In the genomic region with DNA sequence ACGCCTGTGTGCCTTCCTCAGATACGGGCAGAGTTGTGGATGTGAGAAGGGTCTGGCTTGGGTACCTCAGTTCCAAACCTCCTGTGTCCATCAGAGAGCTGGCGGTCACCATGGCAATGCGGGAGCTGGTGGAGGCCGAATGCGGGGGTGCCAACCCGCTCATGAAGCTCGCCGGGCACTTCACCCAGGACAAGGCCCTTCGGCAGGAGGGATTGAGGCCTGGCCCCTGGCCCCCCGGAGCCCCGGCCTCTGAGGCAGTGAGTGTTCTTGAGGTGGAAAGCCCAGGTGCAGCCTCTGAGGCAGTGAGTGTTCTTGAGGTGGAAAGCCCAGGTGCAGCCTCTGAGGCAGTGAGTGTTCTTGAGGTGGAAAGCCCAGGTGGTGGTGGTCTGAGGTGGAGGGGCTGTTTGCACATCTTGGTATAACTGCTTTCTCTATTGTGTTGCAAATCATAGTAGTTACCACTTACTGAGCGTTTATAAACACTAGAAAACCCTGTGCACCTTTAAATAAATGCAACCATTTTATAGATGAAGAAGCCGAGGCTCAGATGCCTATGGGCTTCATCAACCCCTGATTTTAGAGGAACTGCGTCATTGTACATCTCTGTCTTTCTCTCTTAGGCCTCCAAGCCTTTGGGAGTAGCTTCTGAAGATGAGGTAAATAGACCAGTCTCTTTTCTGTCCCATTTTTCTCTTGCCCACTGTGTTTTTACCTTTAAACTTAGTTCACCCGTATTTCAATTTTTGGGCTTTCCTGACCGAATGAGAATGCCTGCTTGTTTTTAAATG, we compare ENCODE assay signal across 8 cellular contexts. TPM values are rescaled to one million over a fixed set of nuclear protein-coding genes. Genes with fewer than 3 reads are reported as not detected.
A peak's percentile ranks its signal among the peaks of the same experiment; 100 is the strongest.
DNase-seq lines count a peak whose midpoint lies in the region; ATAC-seq, FAIRE-seq and TF ChIP-seq lines count a peak whose summit lies in the region.

No MANE protein-coding gene starts in this region.

- DNase-seq in ACHN (peak; percentile 10), OCI-LY7 (ENCODE audit: low spot score) (peak; percentile 65), breast epithelium (ENCODE audit: low spot score in 2 of 2) (peak in 1 of 2 donors; percentile 25), kidney (peak; percentile 84), NCI-H1694 treated with DMSO at 0.1 percent for 48 hours (lab: John Stamatoyannopoulos, UW) (no peak), cerebellar nuclear complex (lab: John Stamatoyannopoulos, UW) (no peak)
- DNase-seq in stimulated activated CD8-positive, alpha-beta memory T cell treated with anti-CD3 and anti-CD28 coated beads, Interleukin-12 subunit alpha, Interleukin-12 subunit beta, amount 100 ng/mL, for 4 hours (ENCODE audit: low read depth), result peak; percentile 10

- no peaks in the 10 kb centered on the region for H3K9me2 ChIP-seq in OCI-LY7 (ENCODE audit: insufficient read depth, low read length)

- intact Hi-C loops in OCI-LY7 (cut with micrococcal nuclease; ENCODE audit: unreplicated experiment), result loop anchor here (5.0 kb wide), 2 partner anchors 318 to 892 kb away; a partner anchor contains a TSS
- intact Hi-C loops in breast epithelium (cut with DNase I; ENCODE audit: low total_unique reads), result no loop called here
- intact Hi-C loops in kidney (cut with DNase I), result no loop called here

- H3K4me2 ChIP-seq in OCI-LY7 (ENCODE audit: low read length), result peak overlapping the region; percentile 90

- peak overlapping the region; percentile 2; the same call in 1 of the 2 replicates for H2AFZ ChIP-seq in OCI-LY7 (ENCODE audit: low read length)

- peaks cover 26% of the 10 kb centered on the region for H3K4me1 ChIP-seq in OCI-LY7 (ENCODE audit: insufficient read depth, low read length, poor library complexity, severe bottlenecking)
- H3K4me1 ChIP-seq in breast epithelium, result peaks cover 0 to 5% of the 10 kb centered on the region in 2 donors
- H3K4me1 ChIP-seq in kidney (ENCODE audit: control insufficient read depth in 1 of 2, insufficient read depth in 1 of 2, low read depth in 1 of 2, low read length in 2 of 2), result peaks cover 14 to 16% of the 10 kb centered on the region in 2 donors

- no TSS peak for BruUV-seq in OCI-LY7 (replicated peaks; lab: Mats Ljungman, UMichigan)

- H3K9ac ChIP-seq in kidney (ENCODE audit: low read length in 2 of 2), result peak overlapping the region; percentile 74 to 90

- CTCF ChIA-PET in OCI-LY7 (lab: Charles Lee; ENCODE audit: unreplicated experiment), result interaction anchor here (1.0 kb wide), 1 partner anchor 20 kb away, joined by 3 read pairs; no protein-coding TSS in a partner anchor

- TF ChIP-seq CTCF in OCI-LY7 (conservative IDR thresholded peaks at IDR 0.05; ENCODE audit: low read length) (no peak), breast epithelium (IDR thresholded peaks at IDR 0.05) (no peak), kidney (IDR thresholded peaks at IDR 0.05; ENCODE audit: borderline replicate concordance, extremely low read depth, insufficient read depth) (no peak)

- H3K9me3 ChIP-seq in OCI-LY7 (ENCODE audit: low read length) (no peaks in the 10 kb centered on the region), breast epithelium (no peaks in the 10 kb centered on the region), kidney (ENCODE audit: control insufficient read depth in 1 of 2, low read length in 2 of 2) (no peaks in the 10 kb centered on the region)

- H4K20me1 ChIP-seq in OCI-LY7 (ENCODE audit: insufficient read depth, low read length), result no peaks in the 10 kb centered on the region; the same call in 1 of the 2 replicates

- FAIRE-seq in kidney (lab: Jason Lieb, UNC), result no peak

- H3K27ac ChIP-seq in OCI-LY7 (ENCODE audit: low read depth, low read length, poor library complexity, severe bottlenecking), result peak overlapping the region; percentile 72
- H3K27ac ChIP-seq in breast epithelium, result peak overlapping the region; percentile 95
- H3K27ac ChIP-seq in kidney (ENCODE audit: low read depth in 2 of 2, low read length in 2 of 2), result peak overlapping the region; percentile 81 to 84

- peak; percentile 5 for ATAC-seq in GM21515 (IDR thresholded peaks at IDR 0.05; ENCODE audit: unreplicated experiment)

- peak overlapping the region; percentile 85 for H3K4me3 ChIP-seq in OCI-LY7 (ENCODE audit: low read depth, low read length, poor library complexity, severe bottlenecking)
- H3K4me3 ChIP-seq in breast epithelium, result peak overlapping the region; percentile 89 to 93 (median 90)
- H3K4me3 ChIP-seq in kidney (ENCODE audit: low read length in 2 of 2), result peak overlapping the region; percentile 81 to 90

- TF ChIP-seq POLR2A in breast epithelium (IDR thresholded peaks at IDR 0.05), result no peak

- POLR2A ChIA-PET in OCI-LY7 (lab: Charles Lee), result interaction anchor here (0.6 kb wide), 1 partner anchor 883 kb away, joined by 3 read pairs; no protein-coding TSS in a partner anchor

- in situ Hi-C loops in ACHN (cut with HindIII; ENCODE audit: low pct_ligation_motif_present, low pct_unique_long_range_greater_than_20kb, low sequenced_read_pairs), result no loop called here

- peaks cover 33% of the 10 kb centered on the region; the same call in 1 of the 2 replicates for H3K79me2 ChIP-seq in OCI-LY7 (ENCODE audit: insufficient read depth, low read depth, low read length)

- H3K36me3 ChIP-seq in OCI-LY7 (ENCODE audit: insufficient read depth, low read length) (peaks cover 44% of the 10 kb centered on the region), breast epithelium (no peaks in the 10 kb centered on the region), kidney (ENCODE audit: control insufficient read depth in 1 of 2, insufficient read depth in 2 of 2, low read length in 2 of 2) (peaks cover 0 to 3% of the 10 kb centered on the region in 2 donors)

- H3K27me3 ChIP-seq in breast epithelium, result no peaks in the 10 kb centered on the region

RNA-seq across cellular contexts. Expression of a gene that starts 1.0 kb away (rescaled TPM):
- 45.6 and 54.4 TPM in 2 replicates for total RNA-seq in OCI-LY7 (2014; rRNA removed; shearing (Covaris generic))
- total RNA-seq in OCI-LY7 (2022) (99.9 and 107 TPM in 2 replicates), breast epithelium (10 to 100 TPM; 41.7 to 79.7 (median 62.6) TPM), kidney (42.3 TPM)
- polyA plus RNA-seq in kidney (ENCODE audit: insufficient read depth, low read depth, low replicate concordance), result 30.8 TPM

Comparison
In these comparisons a context has a peak if more than half of its experiments do, and no peak if none do; other contexts are left out.
1. DNase-seq: peak in ACHN (single experiment), OCI-LY7 (single experiment), kidney (single experiment) and stimulated activated CD8-positive, alpha-beta memory T cell treated with anti-CD3 and anti-CD28 coated beads, Interleukin-12 subunit alpha, Interleukin-12 subunit beta, amount 100 ng/mL, for 4 hours (single experiment); none in NCI-H1694 treated with DMSO at 0.1 percent for 48 hours (single experiment) and cerebellar nuclear complex (0 of 2).
2. Peak in every context shown above with its lines, with median percentiles within 50 percentile points of each other: H3K27ac ChIP-seq and H3K4me3 ChIP-seq.